In genomic region chr3:31636693-31637442, GRCh38 we compare ENCODE assay signal across 14 cellular contexts.
DNase-seq lines count a peak whose midpoint lies in the region; ATAC-seq and TF ChIP-seq lines count a peak whose summit lies in the region.
"Had no signal": no experiment of that assay in that cellular context is flagged by ENCODE, and none has a peak within 500 bp of the region (broad histone marks: within the 10 kb centered on the region; RNA-seq: fewer than 3 reads in every experiment).

No MANE protein-coding gene starts in this region.

- POLR2A ChIA-PET in activated CD4-positive, alpha-beta memory T cell treated with anti-CD3 and anti-CD28 coated beads for 36 hours (lab: Charles Lee): interaction anchor here (1.9 kb wide), 1 partner anchor 104 kb away, joined by 6 read pairs; the partner anchor contains the start of gene STT3B

- CTCF ChIA-PET in activated CD4-positive, alpha-beta memory T cell treated with anti-CD3 and anti-CD28 coated beads for 36 hours (lab: Charles Lee): no interaction called here

- peaks cover 37% of the 10 kb centered on the region for H3K36me3 Mint-ChIP-seq in activated CD4-positive, alpha-beta memory T cell treated with anti-CD3 and anti-CD28 coated beads for 36 hours
- H3K36me3 Mint-ChIP-seq in type B pancreatic cell: peaks cover 27% of the 10 kb centered on the region

- peak overlapping the region; percentile 75 for H3K27ac Mint-ChIP-seq in activated CD4-positive, alpha-beta memory T cell treated with anti-CD3 and anti-CD28 coated beads for 36 hours
- peak overlapping the region; percentile 20 for H3K27ac Mint-ChIP-seq in type B pancreatic cell

- no peaks in the 10 kb centered on the region for H3K9me3 ChIP-seq in right cardiac atrium (ENCODE audit: control insufficient read depth, low read length)
- H3K9me3 ChIP-seq: thoracic aorta had no signal

- no peaks in the 10 kb centered on the region for H3K9me3 Mint-ChIP-seq in activated CD4-positive, alpha-beta memory T cell treated with anti-CD3 and anti-CD28 coated beads for 36 hours
- H3K9me3 Mint-ChIP-seq in type B pancreatic cell: no peaks in the 10 kb centered on the region
- H3K9me3 Mint-ChIP-seq: endodermal cell had no signal

- H3K4me3 Mint-ChIP-seq in activated CD4-positive, alpha-beta memory T cell treated with anti-CD3 and anti-CD28 coated beads for 36 hours: no peak overlapping the region
- H3K4me3 Mint-ChIP-seq in type B pancreatic cell: no peak overlapping the region
- H3K4me3 Mint-ChIP-seq: endodermal cell had no signal

- H3K4me1 Mint-ChIP-seq in activated CD4-positive, alpha-beta memory T cell treated with anti-CD3 and anti-CD28 coated beads for 36 hours (ENCODE audit: low read depth): peaks cover 48% of the 10 kb centered on the region
- H3K4me1 Mint-ChIP-seq in type B pancreatic cell (ENCODE audit: unreplicated experiment): peaks cover 4% of the 10 kb centered on the region
- H3K4me1 Mint-ChIP-seq: endodermal cell had no signal

- TF ChIP-seq CTCF in type B pancreatic cell (conservative IDR thresholded peaks at IDR 0.05): no peak

- intact Hi-C loops in right cardiac atrium (cut with DNase I) (no loop called here), cardiac septum (cut with DNase I) (no loop called here)
- intact Hi-C loops in activated CD4-positive, alpha-beta memory T cell treated with anti-CD3 and anti-CD28 coated beads for 36 hours (cut with micrococcal nuclease): loop anchor here (5.0 to 10.0 kb wide), 2 partner anchors 80 to 422 kb away; no protein-coding TSS in a partner anchor

- DNase-seq in right cardiac atrium (no peak), cardiac septum (ENCODE audit: low spot score) (no peak), fibroblast of peridontal ligament (ENCODE audit: extremely low read depth) (peak; percentile 27), type B pancreatic cell (ENCODE audit: extremely low spot score, unreplicated experiment) (no peak), SHP77 treated with DMSO at 0.1 percent for 48 hours (lab: John Stamatoyannopoulos, UW) (no peak), kidney tubule cell (ENCODE audit: low spot score) (no peak), AML-193 (lab: John Stamatoyannopoulos, UW) (no peak)
- DNase-seq in activated CD4-positive, alpha-beta memory T cell treated with anti-CD3 and anti-CD28 coated beads for 36 hours: no peak
- DNase-seq: activated effector memory CD4-positive, alpha-beta T cell treated with Interleukin-2 at 50 U/mL for 16 hours; endodermal cell; NCI-H2081 treated with DMSO at 0.1 percent for 48 hours; NCI-H69; stimulated activated CD4-positive, alpha-beta T cell treated with anti-CD3 and anti-CD28 coated beads, Interleukin-15, amount 100 ng/mL, for 24 hours had no signal

- H3K27me3 ChIP-seq in right cardiac atrium (ENCODE audit: control insufficient read depth, insufficient read depth): no peaks in the 10 kb centered on the region

- no peaks in the 10 kb centered on the region for H3K4me1 ChIP-seq in right cardiac atrium (ENCODE audit: control insufficient read depth, insufficient read depth, low read length)

- no peak for ATAC-seq in right cardiac atrium

- 54% methylated on average over 2 of the region's 2 CpGs for WGBS in right cardiac atrium

- peak overlapping the region; percentile 20 for H3K4me3 ChIP-seq in right cardiac atrium (ENCODE audit: low read length)
- H3K4me3 ChIP-seq: thoracic aorta had no signal

- H3K27ac ChIP-seq in right cardiac atrium (ENCODE audit: low read length): no peak overlapping the region
- H3K27ac ChIP-seq: thoracic aorta had no signal

- H3K27me3 Mint-ChIP-seq in activated CD4-positive, alpha-beta memory T cell treated with anti-CD3 and anti-CD28 coated beads for 36 hours: no peaks in the 10 kb centered on the region
- H3K27me3 Mint-ChIP-seq in type B pancreatic cell: no peaks in the 10 kb centered on the region
